1 cellular context compared by ENCODE assay signal in the genomic region with DNA sequence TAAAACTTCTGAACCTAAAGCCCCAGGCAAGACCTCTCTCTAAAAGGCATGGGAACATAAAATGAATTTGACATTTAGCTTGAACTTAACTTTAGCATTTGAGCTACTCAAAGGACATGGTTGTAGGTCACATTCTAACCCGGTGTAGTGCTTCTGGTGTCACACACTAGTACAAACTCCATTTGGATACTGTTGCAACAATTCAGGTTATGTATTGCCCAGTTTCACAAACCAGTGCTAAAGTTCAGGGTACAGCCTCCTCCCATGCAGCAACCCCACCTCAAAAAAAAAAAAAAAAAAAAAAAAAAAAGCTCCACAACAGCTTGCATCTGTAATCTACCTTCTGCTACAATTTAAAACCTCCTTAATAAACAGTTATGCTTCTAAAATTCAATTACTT.
TF ChIP-seq lines count a peak whose summit lies in the region.

No MANE protein-coding gene starts in this region.

TF ChIP-seq in HepG2, 621 proteins besides CTCF, POLR2A, EP300 and RAD21 (continued from another document and continues in another):
- TF ChIP-seq, protein P1, sequence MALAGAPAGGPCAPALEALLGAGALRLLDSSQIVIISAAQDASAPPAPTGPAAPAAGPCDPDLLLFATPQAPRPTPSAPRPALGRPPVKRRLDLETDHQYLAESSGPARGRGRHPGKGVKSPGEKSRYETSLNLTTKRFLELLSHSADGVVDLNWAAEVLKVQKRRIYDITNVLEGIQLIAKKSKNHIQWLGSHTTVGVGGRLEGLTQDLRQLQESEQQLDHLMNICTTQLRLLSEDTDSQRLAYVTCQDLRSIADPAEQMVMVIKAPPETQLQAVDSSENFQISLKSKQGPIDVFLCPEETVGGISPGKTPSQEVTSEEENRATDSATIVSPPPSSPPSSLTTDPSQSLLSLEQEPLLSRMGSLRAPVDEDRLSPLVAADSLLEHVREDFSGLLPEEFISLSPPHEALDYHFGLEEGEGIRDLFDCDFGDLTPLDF (CRISPR knock-in tag; IDR thresholded peaks at IDR 0.05): peak; percentile 66; the same call in 1 of the 2 replicates
- TF ChIP-seq, protein P2, sequence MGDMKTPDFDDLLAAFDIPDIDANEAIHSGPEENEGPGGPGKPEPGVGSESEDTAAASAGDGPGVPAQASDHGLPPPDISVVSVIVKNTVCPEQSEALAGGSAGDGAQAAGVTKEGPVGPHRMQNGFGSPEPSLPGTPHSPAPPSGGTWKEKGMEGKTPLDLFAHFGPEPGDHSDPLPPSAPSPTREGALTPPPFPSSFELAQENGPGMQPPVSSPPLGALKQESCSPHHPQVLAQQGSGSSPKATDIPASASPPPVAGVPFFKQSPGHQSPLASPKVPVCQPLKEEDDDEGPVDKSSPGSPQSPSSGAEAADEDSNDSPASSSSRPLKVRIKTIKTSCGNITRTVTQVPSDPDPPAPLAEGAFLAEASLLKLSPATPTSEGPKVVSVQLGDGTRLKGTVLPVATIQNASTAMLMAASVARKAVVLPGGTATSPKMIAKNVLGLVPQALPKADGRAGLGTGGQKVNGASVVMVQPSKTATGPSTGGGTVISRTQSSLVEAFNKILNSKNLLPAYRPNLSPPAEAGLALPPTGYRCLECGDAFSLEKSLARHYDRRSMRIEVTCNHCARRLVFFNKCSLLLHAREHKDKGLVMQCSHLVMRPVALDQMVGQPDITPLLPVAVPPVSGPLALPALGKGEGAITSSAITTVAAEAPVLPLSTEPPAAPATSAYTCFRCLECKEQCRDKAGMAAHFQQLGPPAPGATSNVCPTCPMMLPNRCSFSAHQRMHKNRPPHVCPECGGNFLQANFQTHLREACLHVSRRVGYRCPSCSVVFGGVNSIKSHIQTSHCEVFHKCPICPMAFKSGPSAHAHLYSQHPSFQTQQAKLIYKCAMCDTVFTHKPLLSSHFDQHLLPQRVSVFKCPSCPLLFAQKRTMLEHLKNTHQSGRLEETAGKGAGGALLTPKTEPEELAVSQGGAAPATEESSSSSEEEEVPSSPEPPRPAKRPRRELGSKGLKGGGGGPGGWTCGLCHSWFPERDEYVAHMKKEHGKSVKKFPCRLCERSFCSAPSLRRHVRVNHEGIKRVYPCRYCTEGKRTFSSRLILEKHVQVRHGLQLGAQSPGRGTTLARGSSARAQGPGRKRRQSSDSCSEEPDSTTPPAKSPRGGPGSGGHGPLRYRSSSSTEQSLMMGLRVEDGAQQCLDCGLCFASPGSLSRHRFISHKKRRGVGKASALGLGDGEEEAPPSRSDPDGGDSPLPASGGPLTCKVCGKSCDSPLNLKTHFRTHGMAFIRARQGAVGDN (CRISPR knock-in tag; IDR thresholded peaks at IDR 0.05): no peak
- no peak for TF ChIP-seq ZNF207 (IDR thresholded peaks at IDR 0.05; ENCODE audit: borderline replicate concordance)
- TF ChIP-seq, protein P3, sequence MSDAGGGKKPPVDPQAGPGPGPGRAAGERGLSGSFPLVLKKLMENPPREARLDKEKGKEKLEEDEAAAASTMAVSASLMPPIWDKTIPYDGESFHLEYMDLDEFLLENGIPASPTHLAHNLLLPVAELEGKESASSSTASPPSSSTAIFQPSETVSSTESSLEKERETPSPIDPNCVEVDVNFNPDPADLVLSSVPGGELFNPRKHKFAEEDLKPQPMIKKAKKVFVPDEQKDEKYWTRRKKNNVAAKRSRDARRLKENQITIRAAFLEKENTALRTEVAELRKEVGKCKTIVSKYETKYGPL (CRISPR knock-in tag; IDR thresholded peaks at IDR 0.05): 0 out of 2 replicates have a peak, but pooled peaks have one; percentile 49
- no peak for TF ChIP-seq SETDB1 (CRISPR knock-in tag; IDR thresholded peaks at IDR 0.05; ENCODE audit: borderline replicate concordance)
- TF ChIP-seq, protein P4, sequence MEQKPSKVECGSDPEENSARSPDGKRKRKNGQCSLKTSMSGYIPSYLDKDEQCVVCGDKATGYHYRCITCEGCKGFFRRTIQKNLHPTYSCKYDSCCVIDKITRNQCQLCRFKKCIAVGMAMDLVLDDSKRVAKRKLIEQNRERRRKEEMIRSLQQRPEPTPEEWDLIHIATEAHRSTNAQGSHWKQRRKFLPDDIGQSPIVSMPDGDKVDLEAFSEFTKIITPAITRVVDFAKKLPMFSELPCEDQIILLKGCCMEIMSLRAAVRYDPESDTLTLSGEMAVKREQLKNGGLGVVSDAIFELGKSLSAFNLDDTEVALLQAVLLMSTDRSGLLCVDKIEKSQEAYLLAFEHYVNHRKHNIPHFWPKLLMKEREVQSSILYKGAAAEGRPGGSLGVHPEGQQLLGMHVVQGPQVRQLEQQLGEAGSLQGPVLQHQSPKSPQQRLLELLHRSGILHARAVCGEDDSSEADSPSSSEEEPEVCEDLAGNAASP (CRISPR knock-in tag; IDR thresholded peaks at IDR 0.05; ENCODE audit: borderline replicate concordance): peak; percentile 89; the same call in 1 of the 2 replicates
- TF ChIP-seq, protein P5, sequence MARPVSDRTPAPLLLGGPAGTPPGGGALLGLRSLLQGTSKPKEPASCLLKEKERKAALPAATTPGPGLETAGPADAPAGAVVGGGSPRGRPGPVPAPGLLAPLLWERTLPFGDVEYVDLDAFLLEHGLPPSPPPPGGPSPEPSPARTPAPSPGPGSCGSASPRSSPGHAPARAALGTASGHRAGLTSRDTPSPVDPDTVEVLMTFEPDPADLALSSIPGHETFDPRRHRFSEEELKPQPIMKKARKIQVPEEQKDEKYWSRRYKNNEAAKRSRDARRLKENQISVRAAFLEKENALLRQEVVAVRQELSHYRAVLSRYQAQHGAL (CRISPR knock-in tag; IDR thresholded peaks at IDR 0.05; ENCODE audit: not compliant biosample characterization): no peak
- TF ChIP-seq, protein P6, sequence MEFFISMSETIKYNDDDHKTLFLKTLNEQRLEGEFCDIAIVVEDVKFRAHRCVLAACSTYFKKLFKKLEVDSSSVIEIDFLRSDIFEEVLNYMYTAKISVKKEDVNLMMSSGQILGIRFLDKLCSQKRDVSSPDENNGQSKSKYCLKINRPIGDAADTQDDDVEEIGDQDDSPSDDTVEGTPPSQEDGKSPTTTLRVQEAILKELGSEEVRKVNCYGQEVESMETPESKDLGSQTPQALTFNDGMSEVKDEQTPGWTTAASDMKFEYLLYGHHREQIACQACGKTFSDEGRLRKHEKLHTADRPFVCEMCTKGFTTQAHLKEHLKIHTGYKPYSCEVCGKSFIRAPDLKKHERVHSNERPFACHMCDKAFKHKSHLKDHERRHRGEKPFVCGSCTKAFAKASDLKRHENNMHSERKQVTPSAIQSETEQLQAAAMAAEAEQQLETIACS (CRISPR knock-in tag; IDR thresholded peaks at IDR 0.05): no peak
- no peak for TF ChIP-seq HHEX (CRISPR knock-in tag; IDR thresholded peaks at IDR 0.05)
- TF ChIP-seq, protein P7, sequence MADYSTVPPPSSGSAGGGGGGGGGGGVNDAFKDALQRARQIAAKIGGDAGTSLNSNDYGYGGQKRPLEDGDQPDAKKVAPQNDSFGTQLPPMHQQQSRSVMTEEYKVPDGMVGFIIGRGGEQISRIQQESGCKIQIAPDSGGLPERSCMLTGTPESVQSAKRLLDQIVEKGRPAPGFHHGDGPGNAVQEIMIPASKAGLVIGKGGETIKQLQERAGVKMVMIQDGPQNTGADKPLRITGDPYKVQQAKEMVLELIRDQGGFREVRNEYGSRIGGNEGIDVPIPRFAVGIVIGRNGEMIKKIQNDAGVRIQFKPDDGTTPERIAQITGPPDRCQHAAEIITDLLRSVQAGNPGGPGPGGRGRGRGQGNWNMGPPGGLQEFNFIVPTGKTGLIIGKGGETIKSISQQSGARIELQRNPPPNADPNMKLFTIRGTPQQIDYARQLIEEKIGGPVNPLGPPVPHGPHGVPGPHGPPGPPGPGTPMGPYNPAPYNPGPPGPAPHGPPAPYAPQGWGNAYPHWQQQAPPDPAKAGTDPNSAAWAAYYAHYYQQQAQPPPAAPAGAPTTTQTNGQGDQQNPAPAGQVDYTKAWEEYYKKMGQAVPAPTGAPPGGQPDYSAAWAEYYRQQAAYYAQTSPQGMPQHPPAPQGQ (CRISPR knock-in tag; IDR thresholded peaks at IDR 0.05; ENCODE audit: borderline replicate concordance): no peak
- TF ChIP-seq, protein P8, sequence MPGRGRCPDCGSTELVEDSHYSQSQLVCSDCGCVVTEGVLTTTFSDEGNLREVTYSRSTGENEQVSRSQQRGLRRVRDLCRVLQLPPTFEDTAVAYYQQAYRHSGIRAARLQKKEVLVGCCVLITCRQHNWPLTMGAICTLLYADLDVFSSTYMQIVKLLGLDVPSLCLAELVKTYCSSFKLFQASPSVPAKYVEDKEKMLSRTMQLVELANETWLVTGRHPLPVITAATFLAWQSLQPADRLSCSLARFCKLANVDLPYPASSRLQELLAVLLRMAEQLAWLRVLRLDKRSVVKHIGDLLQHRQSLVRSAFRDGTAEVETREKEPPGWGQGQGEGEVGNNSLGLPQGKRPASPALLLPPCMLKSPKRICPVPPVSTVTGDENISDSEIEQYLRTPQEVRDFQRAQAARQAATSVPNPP (CRISPR knock-in tag; IDR thresholded peaks at IDR 0.05): no peak
- no peak for TF ChIP-seq ATAD3A (CRISPR knock-in tag; IDR thresholded peaks at IDR 0.05)
- TF ChIP-seq PAX8 (CRISPR knock-in tag; IDR thresholded peaks at IDR 0.05; ENCODE audit: borderline replicate concordance): no peak
- TF ChIP-seq ZBTB38 (CRISPR knock-in tag; IDR thresholded peaks at IDR 0.05): no peak
- TF ChIP-seq, protein P9, sequence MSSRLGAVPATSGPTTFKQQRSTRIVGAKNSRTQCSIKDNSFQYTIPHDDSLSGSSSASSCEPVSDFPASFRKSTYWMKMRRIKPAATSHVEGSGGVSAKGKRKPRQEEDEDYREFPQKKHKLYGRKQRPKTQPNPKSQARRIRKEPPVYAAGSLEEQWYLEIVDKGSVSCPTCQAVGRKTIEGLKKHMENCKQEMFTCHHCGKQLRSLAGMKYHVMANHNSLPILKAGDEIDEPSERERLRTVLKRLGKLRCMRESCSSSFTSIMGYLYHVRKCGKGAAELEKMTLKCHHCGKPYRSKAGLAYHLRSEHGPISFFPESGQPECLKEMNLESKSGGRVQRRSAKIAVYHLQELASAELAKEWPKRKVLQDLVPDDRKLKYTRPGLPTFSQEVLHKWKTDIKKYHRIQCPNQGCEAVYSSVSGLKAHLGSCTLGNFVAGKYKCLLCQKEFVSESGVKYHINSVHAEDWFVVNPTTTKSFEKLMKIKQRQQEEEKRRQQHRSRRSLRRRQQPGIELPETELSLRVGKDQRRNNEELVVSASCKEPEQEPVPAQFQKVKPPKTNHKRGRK (CRISPR knock-in tag; IDR thresholded peaks at IDR 0.05): no peak
- no peak for TF ChIP-seq ZNF143 (CRISPR knock-in tag; IDR thresholded peaks at IDR 0.05)
- no peak for TF ChIP-seq ZNF780A (CRISPR knock-in tag; IDR thresholded peaks at IDR 0.05)
- no peak for TF ChIP-seq ZNF703 (CRISPR knock-in tag; IDR thresholded peaks at IDR 0.05; ENCODE audit: borderline replicate concordance)
- TF ChIP-seq POGZ (CRISPR knock-in tag; IDR thresholded peaks at IDR 0.05): peak; percentile 54
- TF ChIP-seq HOXA3 (CRISPR knock-in tag; IDR thresholded peaks at IDR 0.05): peak; percentile 69
- no peak for TF ChIP-seq POLR2G (IDR thresholded peaks at IDR 0.05; ENCODE audit: low read depth, low read length)
- TF ChIP-seq, protein P10, sequence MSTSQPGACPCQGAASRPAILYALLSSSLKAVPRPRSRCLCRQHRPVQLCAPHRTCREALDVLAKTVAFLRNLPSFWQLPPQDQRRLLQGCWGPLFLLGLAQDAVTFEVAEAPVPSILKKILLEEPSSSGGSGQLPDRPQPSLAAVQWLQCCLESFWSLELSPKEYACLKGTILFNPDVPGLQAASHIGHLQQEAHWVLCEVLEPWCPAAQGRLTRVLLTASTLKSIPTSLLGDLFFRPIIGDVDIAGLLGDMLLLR (CRISPR knock-in tag; IDR thresholded peaks at IDR 0.05): no peak
- TF ChIP-seq GTF3A (CRISPR knock-in tag; conservative IDR thresholded peaks at IDR 0.05): no peak
- no peak for TF ChIP-seq ZNF3 (CRISPR knock-in tag; IDR thresholded peaks at IDR 0.05)
- TF ChIP-seq, protein P11, sequence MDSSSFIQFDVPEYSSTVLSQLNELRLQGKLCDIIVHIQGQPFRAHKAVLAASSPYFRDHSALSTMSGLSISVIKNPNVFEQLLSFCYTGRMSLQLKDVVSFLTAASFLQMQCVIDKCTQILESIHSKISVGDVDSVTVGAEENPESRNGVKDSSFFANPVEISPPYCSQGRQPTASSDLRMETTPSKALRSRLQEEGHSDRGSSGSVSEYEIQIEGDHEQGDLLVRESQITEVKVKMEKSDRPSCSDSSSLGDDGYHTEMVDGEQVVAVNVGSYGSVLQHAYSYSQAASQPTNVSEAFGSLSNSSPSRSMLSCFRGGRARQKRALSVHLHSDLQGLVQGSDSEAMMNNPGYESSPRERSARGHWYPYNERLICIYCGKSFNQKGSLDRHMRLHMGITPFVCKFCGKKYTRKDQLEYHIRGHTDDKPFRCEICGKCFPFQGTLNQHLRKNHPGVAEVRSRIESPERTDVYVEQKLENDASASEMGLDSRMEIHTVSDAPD (CRISPR knock-in tag; IDR thresholded peaks at IDR 0.05): no peak
- no peak for TF ChIP-seq NCOA1 (CRISPR knock-in tag; IDR thresholded peaks at IDR 0.05)
- TF ChIP-seq, protein P12, sequence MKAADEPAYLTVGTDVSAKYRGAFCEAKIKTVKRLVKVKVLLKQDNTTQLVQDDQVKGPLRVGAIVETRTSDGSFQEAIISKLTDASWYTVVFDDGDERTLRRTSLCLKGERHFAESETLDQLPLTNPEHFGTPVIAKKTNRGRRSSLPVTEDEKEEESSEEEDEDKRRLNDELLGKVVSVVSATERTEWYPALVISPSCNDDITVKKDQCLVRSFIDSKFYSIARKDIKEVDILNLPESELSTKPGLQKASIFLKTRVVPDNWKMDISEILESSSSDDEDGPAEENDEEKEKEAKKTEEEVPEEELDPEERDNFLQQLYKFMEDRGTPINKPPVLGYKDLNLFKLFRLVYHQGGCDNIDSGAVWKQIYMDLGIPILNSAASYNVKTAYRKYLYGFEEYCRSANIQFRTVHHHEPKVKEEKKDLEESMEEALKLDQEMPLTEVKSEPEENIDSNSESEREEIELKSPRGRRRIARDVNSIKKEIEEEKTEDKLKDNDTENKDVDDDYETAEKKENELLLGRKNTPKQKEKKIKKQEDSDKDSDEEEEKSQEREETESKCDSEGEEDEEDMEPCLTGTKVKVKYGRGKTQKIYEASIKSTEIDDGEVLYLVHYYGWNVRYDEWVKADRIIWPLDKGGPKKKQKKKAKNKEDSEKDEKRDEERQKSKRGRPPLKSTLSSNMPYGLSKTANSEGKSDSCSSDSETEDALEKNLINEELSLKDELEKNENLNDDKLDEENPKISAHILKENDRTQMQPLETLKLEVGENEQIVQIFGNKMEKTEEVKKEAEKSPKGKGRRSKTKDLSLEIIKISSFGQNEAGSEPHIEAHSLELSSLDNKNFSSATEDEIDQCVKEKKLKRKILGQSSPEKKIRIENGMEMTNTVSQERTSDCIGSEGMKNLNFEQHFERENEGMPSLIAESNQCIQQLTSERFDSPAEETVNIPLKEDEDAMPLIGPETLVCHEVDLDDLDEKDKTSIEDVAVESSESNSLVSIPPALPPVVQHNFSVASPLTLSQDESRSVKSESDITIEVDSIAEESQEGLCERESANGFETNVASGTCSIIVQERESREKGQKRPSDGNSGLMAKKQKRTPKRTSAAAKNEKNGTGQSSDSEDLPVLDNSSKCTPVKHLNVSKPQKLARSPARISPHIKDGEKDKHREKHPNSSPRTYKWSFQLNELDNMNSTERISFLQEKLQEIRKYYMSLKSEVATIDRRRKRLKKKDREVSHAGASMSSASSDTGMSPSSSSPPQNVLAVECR (CRISPR knock-in tag; IDR thresholded peaks at IDR 0.05; ENCODE audit: borderline replicate concordance): peak; percentile 40; the same call in 1 of the 2 replicates
- TF ChIP-seq MED8 (CRISPR knock-in tag; IDR thresholded peaks at IDR 0.05; ENCODE audit: insufficient replicate concordance): no peak
- no peak for TF ChIP-seq ZKSCAN1 (IDR thresholded peaks at IDR 0.05; ENCODE audit: low read length)
- TF ChIP-seq RARG (CRISPR knock-in tag; IDR thresholded peaks at IDR 0.05; ENCODE audit: low read depth): no peak
- TF ChIP-seq HOXA9 (CRISPR knock-in tag; IDR thresholded peaks at IDR 0.05; ENCODE audit: borderline replicate concordance): no peak
- TF ChIP-seq ZNF891 (CRISPR knock-in tag; IDR thresholded peaks at IDR 0.05): no peak
